Comparison of ENCODE assay signal across 19 cellular contexts in the genomic region with DNA sequence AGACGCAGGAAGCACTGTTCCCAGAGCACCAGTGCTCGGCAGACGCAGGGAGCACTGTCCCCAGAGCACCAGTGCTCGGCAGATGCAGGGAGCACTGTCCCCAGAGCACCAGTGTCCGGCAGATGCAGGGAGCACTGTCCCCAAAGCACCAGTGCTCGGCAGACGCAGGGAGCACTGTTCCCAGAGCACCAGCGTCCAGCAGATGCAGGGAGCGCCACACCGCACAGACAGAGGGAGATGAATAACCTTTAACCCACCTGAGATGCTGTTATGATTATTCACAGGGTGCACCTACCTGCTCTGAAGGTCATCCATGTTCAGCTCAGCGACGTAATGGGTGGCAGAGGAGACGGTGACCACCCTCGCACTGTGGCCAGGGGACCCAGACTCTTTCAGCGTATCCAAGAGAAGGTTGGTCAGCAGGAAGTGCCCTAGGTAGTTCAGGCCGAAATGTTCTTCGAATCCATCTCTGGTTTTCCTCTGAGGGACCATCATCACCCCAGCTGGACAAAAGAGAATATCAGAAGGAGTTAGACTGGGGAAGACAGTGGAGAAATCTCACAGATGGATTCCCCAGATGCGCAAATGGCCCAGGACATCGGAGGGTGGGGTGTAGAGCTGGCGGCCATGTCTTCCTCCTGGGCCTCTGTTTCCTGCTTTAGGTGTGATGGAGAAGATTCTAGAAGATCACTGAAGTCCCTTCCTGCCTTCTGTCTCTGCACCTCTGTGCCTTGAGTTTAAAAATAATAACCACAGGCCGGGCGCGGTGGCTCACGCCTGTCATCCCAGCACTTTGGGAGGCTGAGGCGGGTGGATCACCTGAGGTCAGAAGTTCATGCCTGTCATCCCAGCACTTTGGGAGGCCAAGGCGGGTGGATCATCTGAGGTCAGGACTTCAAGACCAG.
DNase-seq lines count a peak whose midpoint lies in the region; ATAC-seq and TF ChIP-seq lines count a peak whose summit lies in the region.
"Had no signal": no experiment of that assay in that cellular context is flagged by ENCODE, and none has a peak within 500 bp of the region (broad histone marks: within the 10 kb centered on the region; RNA-seq: fewer than 3 reads in every experiment).

No MANE protein-coding gene starts in this region.

- CTCF ChIA-PET in activated CD8-positive, alpha-beta T cell treated with anti-CD3 and anti-CD28 coated beads, Interleukin-2, amount 10 ng/mL, durations not matched to agents 7 days and 5 days (lab: Charles Lee): no interaction called here
- CTCF ChIA-PET in activated CD8-positive, alpha-beta T cell treated with anti-CD3 and anti-CD28 coated beads for 36 hours (lab: Charles Lee): no interaction called here

- no peak overlapping the region for H4K91ac ChIP-seq in neuronal stem cell (ENCODE audit: low read depth, low read length, poor library complexity)

- no peak overlapping the region for H3K18ac ChIP-seq in neuronal stem cell (ENCODE audit: low read length)

- H3K4me1 ChIP-seq in neuronal stem cell (ENCODE audit: control insufficient read depth in 2 of 2, insufficient read depth in 1 of 2, low read depth in 1 of 2, low read length in 2 of 2): peaks cover 0 to 14% of the 10 kb centered on the region in 2 donors
- H3K4me1 ChIP-seq: HAP-1 had no signal

- no CpG with 5 or more reads among the region's 26 CpGs for WGBS in neuronal stem cell (ENCODE audit: extremely low coverage in 2 of 2, insufficient read length in 2 of 2, insufficient replicate concordance in 1 of 2), 2 donors

- intact Hi-C loops in activated CD8-positive, alpha-beta T cell treated with anti-CD3 and anti-CD28 coated beads for 36 hours (cut with micrococcal nuclease): no loop called here

- DNase-seq in activated CD8-positive, alpha-beta T cell treated with anti-CD3 and anti-CD28 coated beads, Interleukin-2, amount 10 ng/mL, durations not matched to agents 7 days and 5 days: peak; percentile 22
- DNase-seq in activated CD8-positive, alpha-beta T cell treated with anti-CD3 and anti-CD28 coated beads for 36 hours: no peak
- peak; percentile 31 for DNase-seq in D341Med (ENCODE audit: low spot score)
- DNase-seq in chondrocyte (ENCODE audit: low spot score): peak; percentile 56
- DNase-seq in neuronal stem cell (ENCODE audit: low spot score): no peak
- no peak for DNase-seq in stimulated activated CD4-positive, alpha-beta T cell treated with anti-CD3 and anti-CD28 coated beads, Interleukin-4, amount 100 ng/mL, for 24 hours
- DNase-seq: DMS79, MG63, NCI-H1092 treated with DMSO at 0.1 percent for 48 hours, NCI-H1694, NCI-H2107, NCI-H774 had no signal

- peak overlapping the region; percentile 10 for H2AK5ac ChIP-seq in neuronal stem cell (ENCODE audit: low read depth, low read length)

- no peak overlapping the region for H3K27ac Mint-ChIP-seq in activated CD8-positive, alpha-beta T cell treated with anti-CD3 and anti-CD28 coated beads, Interleukin-2, amount 10 ng/mL, durations not matched to agents 7 days and 5 days
- no peak overlapping the region for H3K27ac Mint-ChIP-seq in activated CD8-positive, alpha-beta T cell treated with anti-CD3 and anti-CD28 coated beads for 36 hours
- no peak overlapping the region for H3K27ac Mint-ChIP-seq in chondrocyte (ENCODE audit: unreplicated experiment)

- H3K9ac ChIP-seq in neuronal stem cell (ENCODE audit: low read depth, low read length, poor library complexity): no peak overlapping the region
- H3K9ac ChIP-seq: KMS-11 had no signal

- no peak overlapping the region for H3K14ac ChIP-seq in neuronal stem cell (ENCODE audit: low read length)

- peaks cover 21% of the 10 kb centered on the region for H3K36me3 Mint-ChIP-seq in activated CD8-positive, alpha-beta T cell treated with anti-CD3 and anti-CD28 coated beads, Interleukin-2, amount 10 ng/mL, durations not matched to agents 7 days and 5 days (ENCODE audit: low read depth)
- peaks cover 32% of the 10 kb centered on the region for H3K36me3 Mint-ChIP-seq in activated CD8-positive, alpha-beta T cell treated with anti-CD3 and anti-CD28 coated beads for 36 hours (ENCODE audit: low read depth)
- H3K36me3 Mint-ChIP-seq in chondrocyte (ENCODE audit: low read depth): peaks cover 6% of the 10 kb centered on the region

- no peak overlapping the region for H2BK120ac ChIP-seq in neuronal stem cell (ENCODE audit: low read depth, low read length)

- H3K4ac ChIP-seq in neuronal stem cell (ENCODE audit: low read length): no peak overlapping the region

- no peak overlapping the region for H3K27ac ChIP-seq in neuronal stem cell (replicated peaks; ENCODE audit: low read length)
- H3K27ac ChIP-seq: KMS-11 had no signal

- no peaks in the 10 kb centered on the region for H3K9me3 Mint-ChIP-seq in activated CD8-positive, alpha-beta T cell treated with anti-CD3 and anti-CD28 coated beads, Interleukin-2, amount 10 ng/mL, durations not matched to agents 7 days and 5 days (ENCODE audit: insufficient read depth)
- H3K9me3 Mint-ChIP-seq in activated CD8-positive, alpha-beta T cell treated with anti-CD3 and anti-CD28 coated beads for 36 hours: peaks cover 1% of the 10 kb centered on the region
- H3K9me3 Mint-ChIP-seq in chondrocyte (ENCODE audit: low read depth): no peaks in the 10 kb centered on the region

- peak; percentile 45 for ATAC-seq in activated CD8-positive, alpha-beta T cell treated with anti-CD3 and anti-CD28 coated beads, Interleukin-2, amount 10 ng/mL, durations not matched to agents 7 days and 5 days
- ATAC-seq in activated CD8-positive, alpha-beta T cell treated with anti-CD3 and anti-CD28 coated beads for 36 hours: no peak
- ATAC-seq in HG02973 (IDR thresholded peaks at IDR 0.05; ENCODE audit: unreplicated experiment): no peak
- no peak for ATAC-seq in HG03378 (IDR thresholded peaks at IDR 0.05; ENCODE audit: unreplicated experiment)
- ATAC-seq: Panc1, Right ventricle myocardium inferior had no signal

- no peak overlapping the region for H2BK5ac ChIP-seq in neuronal stem cell (ENCODE audit: low read length)

- H3K79me1 ChIP-seq in neuronal stem cell (ENCODE audit: low read depth, low read length): peaks cover 5% of the 10 kb centered on the region

- H3K23ac ChIP-seq in neuronal stem cell (ENCODE audit: low read depth, low read length, poor library complexity): no peak overlapping the region

- H2BK12ac ChIP-seq in neuronal stem cell (ENCODE audit: low read length): no peak overlapping the region

- H3K36me3 ChIP-seq in neuronal stem cell (replicated peaks in 1 of 2; ENCODE audit: control insufficient read depth in 2 of 2, insufficient read depth in 2 of 2, low read length in 2 of 2): peaks cover 6 to 16% of the 10 kb centered on the region in 2 donors
- H3K36me3 ChIP-seq: HAP-1 had no signal

- peaks cover 0 to 1% of the 10 kb centered on the region in 2 donors for H3K9me3 ChIP-seq in neuronal stem cell (replicated peaks in 1 of 2; ENCODE audit: control insufficient read depth in 2 of 2, insufficient read depth in 1 of 2, low read depth in 1 of 2, low read length in 2 of 2)
- H3K9me3 ChIP-seq: HAP-1, MG63 had no signal

- no peak for TF ChIP-seq CTCF in activated CD8-positive, alpha-beta T cell treated with anti-CD3 and anti-CD28 coated beads for 36 hours (IDR thresholded peaks at IDR 0.05)
- no peak for TF ChIP-seq CTCF in chondrocyte (IDR thresholded peaks at IDR 0.05)

- no peaks in the 10 kb centered on the region for H3K27me3 ChIP-seq in neuronal stem cell (ENCODE audit: control insufficient read depth in 3 of 3, insufficient read depth in 3 of 3, low read depth in 1 of 3, low read length in 3 of 3)
- H3K27me3 ChIP-seq: MG63 had no signal

- no peaks in the 10 kb centered on the region for H3K4me1 Mint-ChIP-seq in activated CD8-positive, alpha-beta T cell treated with anti-CD3 and anti-CD28 coated beads, Interleukin-2, amount 10 ng/mL, durations not matched to agents 7 days and 5 days (ENCODE audit: low read depth)
- H3K4me1 Mint-ChIP-seq in activated CD8-positive, alpha-beta T cell treated with anti-CD3 and anti-CD28 coated beads for 36 hours (ENCODE audit: low read depth): no peaks in the 10 kb centered on the region
- H3K4me1 Mint-ChIP-seq in chondrocyte (ENCODE audit: low read depth): no peaks in the 10 kb centered on the region
- H3K4me1 Mint-ChIP-seq: CD14-positive monocyte had no signal

- no peak overlapping the region for H3K4me3 Mint-ChIP-seq in activated CD8-positive, alpha-beta T cell treated with anti-CD3 and anti-CD28 coated beads, Interleukin-2, amount 10 ng/mL, durations not matched to agents 7 days and 5 days
- H3K4me3 Mint-ChIP-seq in activated CD8-positive, alpha-beta T cell treated with anti-CD3 and anti-CD28 coated beads for 36 hours: no peak overlapping the region
- no peak overlapping the region for H3K4me3 Mint-ChIP-seq in chondrocyte (ENCODE audit: unreplicated experiment)
- H3K4me3 Mint-ChIP-seq: CD14-positive monocyte had no signal

- H4K8ac ChIP-seq in neuronal stem cell (ENCODE audit: low read depth, low read length): no peak overlapping the region

- no peak overlapping the region for H3K4me3 ChIP-seq in neuronal stem cell (ENCODE audit: low read length in 2 of 2)
- H3K4me3 ChIP-seq: HAP-1, MG63 had no signal

- POLR2A ChIA-PET in activated CD8-positive, alpha-beta T cell treated with anti-CD3 and anti-CD28 coated beads, Interleukin-2, amount 10 ng/mL, durations not matched to agents 7 days and 5 days (lab: Charles Lee): no interaction called here
- POLR2A ChIA-PET in activated CD8-positive, alpha-beta T cell treated with anti-CD3 and anti-CD28 coated beads for 36 hours (lab: Charles Lee): no interaction called here

- no peaks in the 10 kb centered on the region for H3K27me3 Mint-ChIP-seq in activated CD8-positive, alpha-beta T cell treated with anti-CD3 and anti-CD28 coated beads, Interleukin-2, amount 10 ng/mL, durations not matched to agents 7 days and 5 days (ENCODE audit: low read depth)
- no peaks in the 10 kb centered on the region for H3K27me3 Mint-ChIP-seq in activated CD8-positive, alpha-beta T cell treated with anti-CD3 and anti-CD28 coated beads for 36 hours
- no peaks in the 10 kb centered on the region for H3K27me3 Mint-ChIP-seq in chondrocyte (ENCODE audit: low read depth)

- no peak overlapping the region for H2AFZ ChIP-seq in neuronal stem cell (ENCODE audit: low read length)

- H2BK15ac ChIP-seq in neuronal stem cell (ENCODE audit: low read length): no peak overlapping the region

- no peak overlapping the region for H3K4me2 ChIP-seq in neuronal stem cell (ENCODE audit: insufficient read depth, low read length, poor library complexity, severe bottlenecking)
- H3K4me2 ChIP-seq: KMS-11 had no signal

Comparison
In these comparisons a context has a peak if more than half of its experiments do, and no peak if none do; other contexts are left out.
1. DNase-seq: peak in activated CD8-positive, alpha-beta T cell treated with anti-CD3 and anti-CD28 coated beads, Interleukin-2, amount 10 ng/mL, durations not matched to agents 7 days and 5 days (single experiment), D341Med (single experiment) and chondrocyte (single experiment); none in activated CD8-positive, alpha-beta T cell treated with anti-CD3 and anti-CD28 coated beads for 36 hours (single experiment), neuronal stem cell (single experiment) and stimulated activated CD4-positive, alpha-beta T cell treated with anti-CD3 and anti-CD28 coated beads, Interleukin-4, amount 100 ng/mL, for 24 hours (single experiment).